Comparison of ENCODE assay signal across 23 cellular contexts in the genomic region with DNA sequence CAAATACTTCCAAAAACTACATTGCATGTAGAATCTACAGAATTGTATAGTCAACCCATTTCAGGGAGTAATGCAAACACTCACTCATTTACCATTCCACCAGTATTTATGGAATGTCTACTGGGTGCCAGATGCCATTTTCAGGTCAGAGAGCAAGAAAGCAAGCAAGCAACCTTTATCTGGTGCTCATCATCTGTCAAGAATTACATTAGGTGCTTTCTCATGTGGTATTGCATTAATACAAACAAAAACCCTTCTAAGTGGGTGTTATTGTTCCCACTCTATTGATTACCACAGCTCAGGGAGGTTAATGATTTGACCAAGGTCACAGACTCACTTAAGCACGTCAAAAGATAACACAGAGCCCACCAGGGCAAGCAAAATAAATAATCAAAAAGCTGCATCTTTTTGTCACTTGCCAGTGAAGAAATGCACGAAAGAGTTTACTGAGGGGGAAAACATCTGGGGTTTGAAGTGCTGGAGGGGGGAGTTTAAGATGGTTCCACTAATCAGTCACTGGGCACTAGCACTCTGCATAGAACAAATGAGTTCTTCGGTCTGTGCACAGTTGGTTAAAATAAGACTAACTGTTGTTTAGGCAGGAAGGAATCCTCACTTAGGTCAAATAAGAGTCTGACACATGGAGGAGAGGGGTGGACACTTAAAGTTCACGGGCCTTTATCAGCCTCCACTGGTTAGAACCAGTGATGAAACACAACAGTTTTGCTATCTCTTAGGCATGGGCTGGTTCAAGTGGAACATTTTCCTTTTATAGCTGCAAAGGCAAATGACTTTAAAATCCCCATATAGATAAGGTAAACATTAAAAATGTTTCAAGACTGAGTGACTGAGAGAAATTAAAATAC.
DNase-seq lines count a peak whose midpoint lies in the region; ATAC-seq and TF ChIP-seq lines count a peak whose summit lies in the region.
"Had no signal": no experiment of that assay in that cellular context is flagged by ENCODE, and none has a peak within 500 bp of the region (broad histone marks: within the 10 kb centered on the region; RNA-seq: fewer than 3 reads in every experiment).

No MANE protein-coding gene starts in this region.

- no peak for TF ChIP-seq POLR2A in heart left ventricle (IDR thresholded peaks at IDR 0.05)

- H2AFZ ChIP-seq in hepatocyte (no peak overlapping the region), GM23338 (no peak overlapping the region)

- H3K79me2 ChIP-seq in hepatocyte (peaks cover 1% of the 10 kb centered on the region), GM23338 (replicated peaks; ENCODE audit: insufficient read depth) (no peaks in the 10 kb centered on the region)

- H3K9me2 ChIP-seq in hepatocyte (replicated peaks; ENCODE audit: insufficient read depth) (no peaks in the 10 kb centered on the region), GM23338 (ENCODE audit: insufficient read depth) (no peaks in the 10 kb centered on the region)

- no peak overlapping the region for H3K4me3 ChIP-seq in heart left ventricle
- H3K4me3 ChIP-seq in cardiac fibroblast (replicated peaks in 1 of 2; ENCODE audit: low read depth in 2 of 2, low read length in 2 of 2), result no peak overlapping the region
- H3K4me3 ChIP-seq in hepatocyte, result no peak overlapping the region
- no peak overlapping the region for H3K4me3 ChIP-seq in GM23338
- H3K4me3 ChIP-seq: K562, lung, prostate gland, thoracic aorta had no signal

- H3K27ac Mint-ChIP-seq in type B pancreatic cell (peak overlapping the region; percentile 50), GM23338 (no peak overlapping the region)
- H3K27ac Mint-ChIP-seq: activated CD4-positive, alpha-beta T cell treated with anti-CD3 and anti-CD28 coated beads, Interleukin-2, amount 10 ng/mL, durations not matched to agents 7 days and 5 days; activated naive CD4-positive, alpha-beta T cell treated with anti-CD3 and anti-CD28 coated beads for 36 hours; CD4-positive, CD25-positive, alpha-beta regulatory T cell; naive thymus-derived CD4-positive, alpha-beta T cell; stimulated activated memory B cell treated with anti-CD40 and anti-IgM and Interleukin-4, amounts not matched to agents 10 μg/mL and 1 μg/mL and 100 μg/mL, for 72 hours had no signal

- 21 to 29% (median 26%) methylated on average over 4 of the region's 4 CpGs for WGBS in heart left ventricle, 4 donors
- WGBS in hepatocyte (ENCODE audit: low lambda C conversion rate, missing lambda C conversion rate), result 24% methylated on average over 4 of the region's 4 CpGs

- no peaks in the 10 kb centered on the region for H4K20me1 ChIP-seq in hepatocyte (ENCODE audit: insufficient read depth, poor library complexity, severe bottlenecking)
- H4K20me1 ChIP-seq in GM23338 (replicated peaks; ENCODE audit: insufficient read depth), result no peaks in the 10 kb centered on the region

- no peak for TF ChIP-seq CTCF in heart left ventricle (IDR thresholded peaks at IDR 0.05)
- no peak for TF ChIP-seq CTCF in cardiac fibroblast (IDR thresholded peaks at IDR 0.05; ENCODE audit: low read depth, low read length)
- TF ChIP-seq CTCF in hepatocyte (IDR thresholded peaks at IDR 0.05; ENCODE audit: poor library complexity), result no peak
- no peak for TF ChIP-seq CTCF in type B pancreatic cell (conservative IDR thresholded peaks at IDR 0.05)
- no peak for TF ChIP-seq CTCF in GM23338 (conservative IDR thresholded peaks at IDR 0.05; ENCODE audit: low read depth in 2 of 2)

- H3K4me1 Mint-ChIP-seq in type B pancreatic cell (ENCODE audit: unreplicated experiment) (peaks cover 31% of the 10 kb centered on the region), GM23338 (peaks cover 13% of the 10 kb centered on the region)
- H3K4me1 Mint-ChIP-seq: activated CD4-positive, alpha-beta T cell treated with anti-CD3 and anti-CD28 coated beads, Interleukin-2, amount 10 ng/mL, durations not matched to agents 7 days and 5 days; CD4-positive, CD25-positive, alpha-beta regulatory T cell; naive thymus-derived CD4-positive, alpha-beta T cell; stimulated activated memory B cell treated with anti-CD40 and anti-IgM and Interleukin-4, amounts not matched to agents 10 μg/mL and 1 μg/mL and 100 μg/mL, for 72 hours had no signal

- peak overlapping the region in 7 of 12 donors; percentile 5 to 57 (median 44) for H3K27ac ChIP-seq in heart left ventricle
- peak overlapping the region; percentile 29 for H3K27ac ChIP-seq in hepatocyte
- H3K27ac ChIP-seq in GM23338 (ENCODE audit: low read depth), result no peak overlapping the region
- H3K27ac ChIP-seq: prostate gland, thoracic aorta had no signal

- H3K4me1 ChIP-seq in heart left ventricle, result peaks cover 0 to 35% (median 0%) of the 10 kb centered on the region in 12 donors
- H3K4me1 ChIP-seq in hepatocyte (ENCODE audit: insufficient read depth), result peaks cover 12% of the 10 kb centered on the region
- peaks cover 7% of the 10 kb centered on the region; the same call in 1 of the 2 replicates for H3K4me1 ChIP-seq in GM23338 (ENCODE audit: insufficient read depth)
- H3K4me1 ChIP-seq: prostate gland had no signal

- H3K36me3 Mint-ChIP-seq in type B pancreatic cell (peaks cover 9% of the 10 kb centered on the region), GM23338 (ENCODE audit: low read depth) (no peaks in the 10 kb centered on the region; the same call in 2 of the 3 replicates)
- H3K36me3 Mint-ChIP-seq: CD4-positive, CD25-positive, alpha-beta regulatory T cell; naive thymus-derived CD4-positive, alpha-beta T cell; stimulated activated memory B cell treated with anti-CD40 and anti-IgM and Interleukin-4, amounts not matched to agents 10 μg/mL and 1 μg/mL and 100 μg/mL, for 72 hours had no signal

- peaks cover 0 to 38% (median 5%) of the 10 kb centered on the region in 9 donors for H3K36me3 ChIP-seq in heart left ventricle
- no peaks in the 10 kb centered on the region for H3K36me3 ChIP-seq in hepatocyte (replicated peaks; ENCODE audit: insufficient read depth, low read depth)
- no peaks in the 10 kb centered on the region for H3K36me3 ChIP-seq in GM23338 (ENCODE audit: insufficient read depth)
- H3K36me3 ChIP-seq: prostate gland, thoracic aorta had no signal

- peaks cover 5% of the 10 kb centered on the region for H3K9me3 Mint-ChIP-seq in type B pancreatic cell
- no peaks in the 10 kb centered on the region for H3K9me3 Mint-ChIP-seq in GM23338
- H3K9me3 Mint-ChIP-seq: activated CD4-positive, alpha-beta T cell treated with anti-CD3 and anti-CD28 coated beads, Interleukin-2, amount 10 ng/mL, durations not matched to agents 7 days and 5 days had no signal

- H3K9me3 ChIP-seq in heart left ventricle (no peaks in the 10 kb centered on the region), hepatocyte (ENCODE audit: low read depth) (no peaks in the 10 kb centered on the region)
- H3K9me3 ChIP-seq: prostate gland, thoracic aorta had no signal

- no peaks in the 10 kb centered on the region for H3K27me3 ChIP-seq in heart left ventricle
- no peaks in the 10 kb centered on the region for H3K27me3 ChIP-seq in hepatocyte
- no peaks in the 10 kb centered on the region for H3K27me3 ChIP-seq in GM23338 (ENCODE audit: insufficient read depth)

- H3K27me3 Mint-ChIP-seq in type B pancreatic cell (no peaks in the 10 kb centered on the region), GM23338 (ENCODE audit: insufficient read depth, low read depth, poor library complexity) (no peaks in the 10 kb centered on the region)
- H3K27me3 Mint-ChIP-seq: activated CD4-positive, alpha-beta T cell treated with anti-CD3 and anti-CD28 coated beads, Interleukin-2, amount 10 ng/mL, durations not matched to agents 7 days and 5 days; CD4-positive, CD25-positive, alpha-beta regulatory T cell; naive thymus-derived CD4-positive, alpha-beta T cell; stimulated activated memory B cell treated with anti-CD40 and anti-IgM and Interleukin-4, amounts not matched to agents 10 μg/mL and 1 μg/mL and 100 μg/mL, for 72 hours had no signal

- ATAC-seq in heart left ventricle, result peak; percentile 65 to 83 (median 78)
- ATAC-seq in Right ventricle myocardium inferior, result no peak
- no peak for ATAC-seq in GM23338
- ATAC-seq: K562; naive thymus-derived CD4-positive, alpha-beta T cell; stimulated activated memory B cell treated with anti-CD40 and anti-IgM and Interleukin-4, amounts not matched to agents 10 μg/mL and 1 μg/mL and 100 μg/mL, for 72 hours had no signal

- H3K4me2 ChIP-seq in hepatocyte (no peak overlapping the region), GM23338 (no peak overlapping the region)

- intact Hi-C loops in heart left ventricle (cut with DNase I) (no loop called here), Right ventricle myocardium inferior (cut with DNase I) (loop anchor here (10.0 kb wide), 2 partner anchors 103 to 183 kb away; no protein-coding TSS in a partner anchor)

- H3K4me3 Mint-ChIP-seq in type B pancreatic cell (no peak overlapping the region), GM23338 (no peak overlapping the region)
- H3K4me3 Mint-ChIP-seq: activated CD4-positive, alpha-beta T cell treated with anti-CD3 and anti-CD28 coated beads, Interleukin-2, amount 10 ng/mL, durations not matched to agents 7 days and 5 days; activated naive CD4-positive, alpha-beta T cell treated with anti-CD3 and anti-CD28 coated beads for 36 hours; CD4-positive, CD25-positive, alpha-beta regulatory T cell; naive thymus-derived CD4-positive, alpha-beta T cell; stimulated activated memory B cell treated with anti-CD40 and anti-IgM and Interleukin-4, amounts not matched to agents 10 μg/mL and 1 μg/mL and 100 μg/mL, for 72 hours had no signal

- no peaks in the 10 kb centered on the region for H3F3A ChIP-seq in GM23338 (replicated peaks; ENCODE audit: low read depth)

- DNase-seq in heart left ventricle, result no peak
- no peak for DNase-seq in Right ventricle myocardium inferior (ENCODE audit: missing footprints)
- DNase-seq in cardiac fibroblast (ENCODE audit: low read depth in 2 of 2), result peak; percentile 19 to 27
- DNase-seq in hepatocyte (ENCODE audit: low spot score), result no peak
- DNase-seq in type B pancreatic cell (ENCODE audit: extremely low spot score, unreplicated experiment), result no peak
- no peak for DNase-seq in GM23338 (ENCODE audit: low spot score)
- DNase-seq in C1 segment of cervical spinal cord (lab: John Stamatoyannopoulos, UW), result no peak
- no peak for DNase-seq in mucosa of gallbladder (ENCODE audit: low spot score)
- DNase-seq: activated CD4-positive, alpha-beta T cell treated with anti-CD3 and anti-CD28 coated beads, Interleukin-2, amount 10 ng/mL, durations not matched to agents 7 days and 5 days; activated naive CD4-positive, alpha-beta T cell treated with anti-CD3 and anti-CD28 coated beads for 36 hours; activated T-cell treated with anti-CD3 and anti-CD28 coated beads for 4 hours; CD4-positive, CD25-positive, alpha-beta regulatory T cell; cortex of kidney; DND-41; MV-4-11; naive thymus-derived CD4-positive, alpha-beta T cell; NCI-H2029; NCI-H510A had no signal

TF ChIP-seq in GM23338, 12 proteins besides CTCF, POLR2A, EP300 and RAD21 (continues in another document):
- TF ChIP-seq JUNB (IDR thresholded peaks at IDR 0.05; ENCODE audit: unreplicated experiment) (no peak), ZNF114 (CRISPR knock-in tag; IDR thresholded peaks at IDR 0.05) (no peak), NANOG (IDR thresholded peaks at IDR 0.05; ENCODE audit: borderline replicate concordance) (no peak), EZH2phosphoT487 (IDR thresholded peaks at IDR 0.05; ENCODE audit: unreplicated experiment) (no peak)

Comparison
In these comparisons a context has a peak if more than half of its experiments do, and no peak if none do; other contexts are left out.
1. ATAC-seq: peak in heart left ventricle (4 of 4); none in Right ventricle myocardium inferior (single experiment) and GM23338 (single experiment).
2. DNase-seq: peak in cardiac fibroblast (2 of 2); none in heart left ventricle (0 of 5), Right ventricle myocardium inferior (single experiment), hepatocyte (single experiment), type B pancreatic cell (single experiment), GM23338 (single experiment), C1 segment of cervical spinal cord (0 of 14) and mucosa of gallbladder (single experiment).